In the genomic region with DNA sequence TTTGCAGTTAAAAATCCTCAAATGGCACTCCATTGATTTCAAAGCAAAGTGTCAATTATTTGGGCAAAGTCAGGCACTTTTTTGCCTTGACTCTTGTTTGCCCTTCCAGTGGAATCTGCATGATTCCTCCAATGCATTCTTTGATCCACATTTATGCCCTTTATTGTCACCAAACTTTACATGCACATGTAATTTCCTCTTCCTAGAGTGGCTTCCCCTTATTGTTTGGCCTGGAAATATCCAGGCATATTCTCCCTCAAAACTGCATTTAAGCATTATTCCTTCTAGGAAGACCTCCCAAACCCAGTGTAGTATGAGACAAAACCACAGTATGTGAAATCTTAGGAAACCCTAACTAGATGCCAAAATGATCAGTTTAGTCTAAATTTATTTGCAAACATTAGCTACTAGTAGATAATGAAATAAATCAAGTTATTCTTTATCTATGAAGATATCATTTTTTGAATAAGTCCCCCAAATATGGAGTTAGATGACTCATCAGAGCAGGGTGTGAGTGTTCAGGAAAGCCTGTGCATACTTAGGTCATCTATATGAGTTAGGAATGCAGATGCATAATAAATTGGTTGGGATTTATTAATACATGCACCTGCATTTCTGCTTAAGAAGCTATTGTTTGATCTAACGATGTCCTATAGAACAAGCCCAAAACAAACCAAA, we compare ENCODE assay signal across 2 cellular contexts.
TF ChIP-seq lines count a peak whose summit lies in the region.

No MANE protein-coding gene starts in this region.

TF ChIP-seq in IMR-90, 13 proteins besides CTCF, POLR2A, EP300 and RAD21:
- TF ChIP-seq FOS (IDR thresholded peaks at IDR 0.05; ENCODE audit: low read depth, low read length) (peak; percentile 56; the same call in 1 of the 2 replicates), BHLHE40 (IDR thresholded peaks at IDR 0.05; ENCODE audit: low read depth, low read length) (no peak), CHD1 (IDR thresholded peaks at IDR 0.05; ENCODE audit: low read depth, low read length) (no peak)
TF ChIP-seq in IMR-90: peak in this region for 1.

TF ChIP-seq in endothelial cell of umbilical vein, 7 proteins besides CTCF, POLR2A, EP300 and RAD21:
- TF ChIP-seq JUN (IDR thresholded peaks at IDR 0.05; ENCODE audit: borderline replicate concordance, insufficient read depth, insufficient read length, low read depth) (peak; percentile 94), MYC (IDR thresholded peaks at IDR 0.05; ENCODE audit: low read depth, low read length) (no peak), GATA2 (IDR thresholded peaks at IDR 0.05; ENCODE audit: insufficient read depth, insufficient read length, low read depth, low read length) (peak; percentile 71), FOS (IDR thresholded peaks at IDR 0.05; ENCODE audit: borderline replicate concordance, insufficient read depth, low read length) (peak; percentile 93), POLR2AphosphoS5 (IDR thresholded peaks at IDR 0.05; ENCODE audit: insufficient read depth, low read depth, low read length) (peak; percentile 42)
- TF ChIP-seq, protein P1, sequence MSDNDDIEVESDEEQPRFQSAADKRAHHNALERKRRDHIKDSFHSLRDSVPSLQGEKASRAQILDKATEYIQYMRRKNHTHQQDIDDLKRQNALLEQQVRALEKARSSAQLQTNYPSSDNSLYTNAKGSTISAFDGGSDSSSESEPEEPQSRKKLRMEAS (IDR thresholded peaks at IDR 0.05; ENCODE audit: insufficient read depth, insufficient read length) = no peak
TF ChIP-seq in endothelial cell of umbilical vein: peak in this region for 4.
